8 cellular contexts compared by ENCODE assay signal in genomic region chr9:93058357-93059096, GRCh38. TPM values are rescaled to one million over a fixed set of nuclear protein-coding genes. Genes with fewer than 3 reads are reported as not detected.
DNase-seq lines count a peak whose midpoint lies in the region; ATAC-seq and TF ChIP-seq lines count a peak whose summit lies in the region.

Gene SUSD3, plus strand, starts transcription at chr9:93058701. Its CDS starts 42 bp downstream, at chr9:93058743.

- peak within 1 kb of the TSS; percentile 57 for H3K4me2 ChIP-seq in parathyroid adenoma (ENCODE audit: low read length)

- no peaks in the 10 kb centered on the region for H3K9me3 ChIP-seq in parathyroid adenoma (ENCODE audit: control insufficient read depth, low read length)
- no peaks in the 10 kb centered on the region for H3K9me3 ChIP-seq in aorta (ENCODE audit: control insufficient read depth, low read length)

- H3K36me3 ChIP-seq in parathyroid adenoma (ENCODE audit: control insufficient read depth, insufficient read depth, low read length): no peaks in the 10 kb centered on the region
- H3K36me3 ChIP-seq in aorta (ENCODE audit: control insufficient read depth in 1 of 2, insufficient read depth in 2 of 2, low read length in 1 of 2): no peaks in the 10 kb centered on the region

- H3K4me1 ChIP-seq in parathyroid adenoma (no peaks in the 10 kb centered on the region), aorta (ENCODE audit: control insufficient read depth in 1 of 2, insufficient read depth in 2 of 2, low read length in 2 of 2) (no peaks in the 10 kb centered on the region)

- H2AFZ ChIP-seq in parathyroid adenoma: no peak within 1 kb of the TSS

- intact Hi-C loops in aorta (cut with DNase I): loop anchor here in 1 of 2 donors (10.0 kb wide), 1 partner anchor 184 kb away; the partner anchor contains the start of gene ZNF484

- H3K9ac ChIP-seq in parathyroid adenoma: no peak within 1 kb of the TSS

- ATAC-seq in GM21737 (IDR thresholded peaks at IDR 0.05; ENCODE audit: unreplicated experiment): peak; percentile 54
- ATAC-seq in aorta (ENCODE audit: low FRiP score): peak; percentile 78

- no peak for TF ChIP-seq CTCF in fibroblast of pulmonary artery (IDR thresholded peaks at IDR 0.05; ENCODE audit: low read length, missing control alignments)
- TF ChIP-seq CTCF in parathyroid adenoma (IDR thresholded peaks at IDR 0.05): no peak

- 3 to 4% methylated on average over 40 to 67 of the region's 67 CpGs for WGBS in aorta, 2 donors

- H3K4me3 ChIP-seq in fibroblast of pulmonary artery (replicated peaks; ENCODE audit: low read depth, low read length): peak within 1 kb of the TSS; percentile 35
- no peak within 1 kb of the TSS for H3K4me3 ChIP-seq in parathyroid adenoma (ENCODE audit: low read depth, low read length)
- H3K4me3 ChIP-seq in aorta (ENCODE audit: low read length in 2 of 2): peak within 1 kb of the TSS; percentile 45 to 51

- no peak within 1 kb of the TSS for H3K27ac ChIP-seq in parathyroid adenoma
- peak within 1 kb of the TSS in 1 of 2 donors; percentile 46 for H3K27ac ChIP-seq in aorta (ENCODE audit: low read depth in 1 of 2, low read length in 2 of 2)

- no peaks in the 10 kb centered on the region for H3K79me2 ChIP-seq in parathyroid adenoma

- H3K27me3 ChIP-seq in parathyroid adenoma (ENCODE audit: control insufficient read depth, insufficient read depth, low read length) (no peaks in the 10 kb centered on the region), aorta (ENCODE audit: control insufficient read depth in 1 of 2, insufficient read depth in 2 of 2, low read length in 1 of 2) (no peaks in the 10 kb centered on the region)

- DNase-seq in GDM1 (lab: John Stamatoyannopoulos, UW) (peak; percentile 70), NAMALWA (ENCODE audit: low spot score) (peak; percentile 86), activated T-cell treated with anti-CD3 and anti-CD28 coated beads for 48 hours (ENCODE audit: low read depth) (peak; percentile 71), fibroblast of pulmonary artery (ENCODE audit: low read depth) (peak; percentile 33), aorta (peak; percentile 80 to 92), NCI-H526 treated with DMSO at 0.1 percent for 48 hours (lab: John Stamatoyannopoulos, UW) (no peak)

RNA-seq across cellular contexts. Expression of gene SUSD3, which starts in this region (rescaled TPM):
- total RNA-seq in aorta: 10 to 100 TPM in 1 of 2 donors, 1 to 10 TPM in 1; 3.8 to 10.3 TPM
- 1 to 10 TPM; 2.6 to 5.0 TPM for polyA plus RNA-seq in aorta
